In genomic region chr12:57772429-57773322, GRCh38 we compare ENCODE assay signal across 8 cellular contexts. TPM values are rescaled to one million over a fixed set of nuclear protein-coding genes. Genes with fewer than 3 reads are reported as not detected.
DNase-seq lines count a peak whose midpoint lies in the region; ATAC-seq, FAIRE-seq and TF ChIP-seq lines count a peak whose summit lies in the region.

Gene EEF1AKMT3 (plus strand): TSS chr12:57772614. CDS start chr12:57772725, 111 bp downstream.

- peak within 1 kb of the TSS; percentile 89 for H3K9ac ChIP-seq in BLaER1
- H3K9ac ChIP-seq in SK-N-MC (ENCODE audit: insufficient read length), result peak within 1 kb of the TSS; percentile 98

- FAIRE-seq in GM19239 (lab: Jason Lieb, UNC), result peak; percentile 65

- peaks cover 14% of the 10 kb centered on the region; the same call in 1 of the 2 replicates for H4K20me1 ChIP-seq in BLaER1

- H3K36me3 ChIP-seq in BLaER1 (peaks cover 32% of the 10 kb centered on the region), SK-N-MC (ENCODE audit: insufficient read depth, low read length) (peaks cover 24% of the 10 kb centered on the region), left lung (peaks cover 0 to 28% of the 10 kb centered on the region in 2 donors)

- H3K4me1 ChIP-seq in BLaER1 (peaks cover 24% of the 10 kb centered on the region), left lung (peaks cover 5 to 44% of the 10 kb centered on the region in 2 donors)

- H3K4me2 ChIP-seq in BLaER1, result peak within 1 kb of the TSS; percentile 91

- H3K4me1 Mint-ChIP-seq in stimulated activated naive CD8-positive, alpha-beta T cell treated with anti-CD3 and anti-CD28 coated beads, Interleukin-15, Interleukin-2, amounts not matched to agents 100 ng/mL and 50 ng/mL, for 24 hours (ENCODE audit: low read depth), result peaks cover 25% of the 10 kb centered on the region

- ATAC-seq in HG03520 (IDR thresholded peaks at IDR 0.05; ENCODE audit: unreplicated experiment) (peak; percentile 4), left lung (peak; percentile 76), GM21526 (IDR thresholded peaks at IDR 0.05; ENCODE audit: low FRiP score, unreplicated experiment) (no peak)

- H3K9me3 ChIP-seq in BLaER1 (no peaks in the 10 kb centered on the region), SK-N-MC (ENCODE audit: low read depth, low read length) (no peaks in the 10 kb centered on the region), left lung (no peaks in the 10 kb centered on the region)

- peak within 1 kb of the TSS; percentile 95 for H3K4me3 Mint-ChIP-seq in stimulated activated naive CD8-positive, alpha-beta T cell treated with anti-CD3 and anti-CD28 coated beads, Interleukin-15, Interleukin-2, amounts not matched to agents 100 ng/mL and 50 ng/mL, for 24 hours

- H3K27me3 Mint-ChIP-seq in stimulated activated naive CD8-positive, alpha-beta T cell treated with anti-CD3 and anti-CD28 coated beads, Interleukin-15, Interleukin-2, amounts not matched to agents 100 ng/mL and 50 ng/mL, for 24 hours, result no peaks in the 10 kb centered on the region

- peak within 1 kb of the TSS; percentile 84 for H3K4me3 ChIP-seq in BLaER1
- H3K4me3 ChIP-seq in SK-N-MC, result peak within 1 kb of the TSS; percentile 98
- H3K4me3 ChIP-seq in left lung, result peak within 1 kb of the TSS; percentile 76 to 79

- DNase-seq in GM19239 (ENCODE audit: insufficient read length, low spot score) (no peak), SK-N-MC (ENCODE audit: low read depth, low spot score) (no peak), dedifferentiated amniotic fluid mesenchymal stem cell (ENCODE audit: extremely low spot score) (peak; percentile 46), left lung (peak; percentile 74 to 90)

- peaks cover 43% of the 10 kb centered on the region for H3K36me3 Mint-ChIP-seq in stimulated activated naive CD8-positive, alpha-beta T cell treated with anti-CD3 and anti-CD28 coated beads, Interleukin-15, Interleukin-2, amounts not matched to agents 100 ng/mL and 50 ng/mL, for 24 hours (ENCODE audit: low read depth)

- no peaks in the 10 kb centered on the region for H3K9me3 Mint-ChIP-seq in stimulated activated naive CD8-positive, alpha-beta T cell treated with anti-CD3 and anti-CD28 coated beads, Interleukin-15, Interleukin-2, amounts not matched to agents 100 ng/mL and 50 ng/mL, for 24 hours

- H3K27me3 ChIP-seq in BLaER1, result peaks cover 13% of the 10 kb centered on the region
- H3K27me3 ChIP-seq in left lung, result peaks cover 0 to 2% of the 10 kb centered on the region in 2 donors

- no peak for TF ChIP-seq CTCF in left lung (IDR thresholded peaks at IDR 0.05)

- peak within 1 kb of the TSS; percentile 98 for H3K27ac Mint-ChIP-seq in stimulated activated naive CD8-positive, alpha-beta T cell treated with anti-CD3 and anti-CD28 coated beads, Interleukin-15, Interleukin-2, amounts not matched to agents 100 ng/mL and 50 ng/mL, for 24 hours

- intact Hi-C loops in left lung (cut with DNase I), result no loop called here

- H3K27ac ChIP-seq in BLaER1 (peak within 1 kb of the TSS; percentile 93), SK-N-MC (peak within 1 kb of the TSS; percentile 96), left lung (peak within 1 kb of the TSS; percentile 88 to 92)

RNA-seq across cellular contexts. Expression of gene EEF1AKMT3, which starts in this region (rescaled TPM):
- 1 to 10 TPM; 6.2 to 6.3 TPM for total RNA-seq in left lung

Comparison
In these comparisons a context has a peak if more than half of its experiments do, and no peak if none do; other contexts are left out.
1. DNase-seq: peak in dedifferentiated amniotic fluid mesenchymal stem cell (single experiment) and left lung (2 of 2); none in GM19239 (single experiment) and SK-N-MC (single experiment).
2. Peak in every context shown above with its lines, with median percentiles within 50 percentile points of each other: H3K27ac ChIP-seq and H3K4me3 ChIP-seq.